In the genomic region with DNA sequence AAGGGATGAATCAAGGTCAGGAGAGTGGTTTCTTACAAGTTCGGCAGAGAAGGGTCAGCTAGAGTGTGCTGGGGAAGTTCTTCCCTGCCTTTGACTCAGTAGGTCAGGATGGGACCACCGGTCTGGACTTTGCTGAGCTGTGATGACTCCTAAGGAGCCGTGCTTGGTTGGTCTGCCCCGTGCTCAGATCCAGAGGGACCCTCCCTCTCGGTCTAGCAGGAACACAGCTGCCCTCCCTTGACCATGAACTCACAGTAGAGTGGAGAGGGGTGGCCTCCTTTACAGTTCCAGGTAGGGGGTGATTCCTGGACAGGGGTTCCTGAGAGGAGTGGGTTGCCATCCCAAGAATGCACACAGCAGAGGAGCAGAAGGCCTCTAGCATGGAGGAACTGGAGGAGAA, we compare ENCODE assay signal across 1 cellular context.
TF ChIP-seq lines count a peak whose summit lies in the region.

No MANE protein-coding gene starts in this region.

TF ChIP-seq in K562, 482 proteins besides CTCF, POLR2A, EP300 and RAD21:
- TF ChIP-seq ELK3 (CRISPR knock-in tag; IDR thresholded peaks at IDR 0.05): no peak
- TF ChIP-seq SMARCE1 (IDR thresholded peaks at IDR 0.05): no peak
- peak; percentile 27; the same call in 1 of the 2 replicates for TF ChIP-seq SP1 (CRISPR knock-in tag; IDR thresholded peaks at IDR 0.05)
- 0 out of 2 replicates have a peak, but pooled peaks have one; percentile 18 for TF ChIP-seq FOXO4 (CRISPR knock-in tag; IDR thresholded peaks at IDR 0.05)
- TF ChIP-seq FOXA1 (IDR thresholded peaks at IDR 0.05; ENCODE audit: borderline replicate concordance): no peak
- TF ChIP-seq ZSCAN32 (CRISPR knock-in tag; IDR thresholded peaks at IDR 0.05): no peak
- no peak for TF ChIP-seq RHOXF2B (CRISPR knock-in tag; conservative IDR thresholded peaks at IDR 0.05)
- TF ChIP-seq ILF3 (IDR thresholded peaks at IDR 0.05; ENCODE audit: borderline replicate concordance): no peak
- TF ChIP-seq POLR2H (tag; IDR thresholded peaks at IDR 0.05; ENCODE audit: low read depth): no peak
- TF ChIP-seq, protein P1, sequence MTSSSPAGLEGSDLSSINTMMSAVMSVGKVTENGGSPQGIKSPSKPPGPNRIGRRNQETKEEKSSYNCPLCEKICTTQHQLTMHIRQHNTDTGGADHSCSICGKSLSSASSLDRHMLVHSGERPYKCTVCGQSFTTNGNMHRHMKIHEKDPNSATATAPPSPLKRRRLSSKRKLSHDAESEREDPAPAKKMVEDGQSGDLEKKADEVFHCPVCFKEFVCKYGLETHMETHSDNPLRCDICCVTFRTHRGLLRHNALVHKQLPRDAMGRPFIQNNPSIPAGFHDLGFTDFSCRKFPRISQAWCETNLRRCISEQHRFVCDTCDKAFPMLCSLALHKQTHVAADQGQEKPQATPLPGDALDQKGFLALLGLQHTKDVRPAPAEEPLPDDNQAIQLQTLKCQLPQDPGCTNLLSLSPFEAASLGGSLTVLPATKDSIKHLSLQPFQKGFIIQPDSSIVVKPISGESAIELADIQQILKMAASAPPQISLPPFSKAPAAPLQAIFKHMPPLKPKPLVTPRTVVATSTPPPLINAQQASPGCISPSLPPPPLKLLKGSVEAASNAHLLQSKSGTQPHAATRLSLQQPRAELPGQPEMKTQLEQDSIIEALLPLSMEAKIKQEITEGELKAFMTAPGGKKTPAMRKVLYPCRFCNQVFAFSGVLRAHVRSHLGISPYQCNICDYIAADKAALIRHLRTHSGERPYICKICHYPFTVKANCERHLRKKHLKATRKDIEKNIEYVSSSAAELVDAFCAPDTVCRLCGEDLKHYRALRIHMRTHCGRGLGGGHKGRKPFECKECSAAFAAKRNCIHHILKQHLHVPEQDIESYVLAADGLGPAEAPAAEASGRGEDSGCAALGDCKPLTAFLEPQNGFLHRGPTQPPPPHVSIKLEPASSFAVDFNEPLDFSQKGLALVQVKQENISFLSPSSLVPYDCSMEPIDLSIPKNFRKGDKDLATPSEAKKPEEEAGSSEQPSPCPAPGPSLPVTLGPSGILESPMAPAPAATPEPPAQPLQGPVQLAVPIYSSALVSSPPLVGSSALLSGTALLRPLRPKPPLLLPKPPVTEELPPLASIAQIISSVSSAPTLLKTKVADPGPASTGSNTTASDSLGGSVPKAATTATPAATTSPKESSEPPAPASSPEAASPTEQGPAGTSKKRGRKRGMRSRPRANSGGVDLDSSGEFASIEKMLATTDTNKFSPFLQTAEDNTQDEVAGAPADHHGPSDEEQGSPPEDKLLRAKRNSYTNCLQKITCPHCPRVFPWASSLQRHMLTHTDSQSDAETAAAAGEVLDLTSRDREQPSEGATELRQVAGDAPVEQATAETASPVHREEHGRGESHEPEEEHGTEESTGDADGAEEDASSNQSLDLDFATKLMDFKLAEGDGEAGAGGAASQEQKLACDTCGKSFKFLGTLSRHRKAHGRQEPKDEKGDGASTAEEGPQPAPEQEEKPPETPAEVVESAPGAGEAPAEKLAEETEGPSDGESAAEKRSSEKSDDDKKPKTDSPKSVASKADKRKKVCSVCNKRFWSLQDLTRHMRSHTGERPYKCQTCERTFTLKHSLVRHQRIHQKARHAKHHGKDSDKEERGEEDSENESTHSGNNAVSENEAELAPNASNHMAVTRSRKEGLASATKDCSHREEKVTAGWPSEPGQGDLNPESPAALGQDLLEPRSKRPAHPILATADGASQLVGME (CRISPR knock-in tag; IDR thresholded peaks at IDR 0.05): no peak
- no peak for TF ChIP-seq YY1 (IDR thresholded peaks at IDR 0.05; ENCODE audit: borderline replicate concordance in 1 of 3, control insufficient read depth in 1 of 3, extremely low read depth in 1 of 3, insufficient read depth in 3 of 3, insufficient read length in 1 of 3, insufficient replicate concordance in 2 of 3, low read depth in 1 of 3, low read length in 2 of 3)
- TF ChIP-seq RBFOX2 (IDR thresholded peaks at IDR 0.05; ENCODE audit: low read depth, low read length): peak; percentile 41
- 0 out of 2 replicates have a peak, but pooled peaks have one; percentile 32 for TF ChIP-seq AFF4 (CRISPR knock-in tag; IDR thresholded peaks at IDR 0.05)
